In the genomic region with DNA sequence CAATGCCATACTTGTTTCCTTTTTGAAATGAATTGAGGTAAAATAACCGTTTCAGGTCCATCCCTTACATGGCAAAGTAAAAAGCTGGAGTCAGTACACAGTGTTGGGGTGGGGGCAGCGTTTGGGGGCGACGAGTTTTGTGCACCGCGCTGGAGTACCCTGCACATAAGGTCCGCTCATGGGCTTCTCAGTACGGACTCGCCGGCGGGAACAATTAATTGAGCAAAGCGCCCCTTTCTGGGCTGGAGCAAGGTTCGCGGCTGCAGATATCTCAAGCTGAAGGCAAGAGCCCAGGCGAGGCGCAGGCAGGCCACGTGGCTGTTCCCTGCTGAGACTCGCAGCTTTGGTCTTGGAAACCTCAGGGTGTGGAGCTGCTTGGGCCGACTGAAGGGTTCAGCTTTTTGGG, we compare ENCODE assay signal across 20 cellular contexts. TPM values are rescaled to one million over a fixed set of nuclear protein-coding genes. Genes with fewer than 3 reads are reported as not detected.
DNase-seq lines count a peak whose midpoint lies in the region; ATAC-seq, FAIRE-seq and TF ChIP-seq lines count a peak whose summit lies in the region.
"Had no signal": no experiment of that assay in that cellular context is flagged by ENCODE, and none has a peak within 500 bp of the region (broad histone marks: within the 10 kb centered on the region; RNA-seq: fewer than 3 reads in every experiment).

No MANE protein-coding gene starts in this region.

- no peaks in the 10 kb centered on the region for H3K36me3 Mint-ChIP-seq in astrocyte (ENCODE audit: low read depth, unreplicated experiment)
- H3K36me3 Mint-ChIP-seq in type B pancreatic cell: peaks cover 10% of the 10 kb centered on the region
- H3K36me3 Mint-ChIP-seq: T-cell had no signal

- peaks cover 38% of the 10 kb centered on the region for H3K27me3 ChIP-seq in cardiac muscle cell
- H3K27me3 ChIP-seq in astrocyte (ENCODE audit: insufficient read depth, low read length): peaks cover 21% of the 10 kb centered on the region

- TF ChIP-seq CTCF in cardiac muscle cell (IDR thresholded peaks at IDR 0.05; ENCODE audit: low read depth, low read length) (no peak), astrocyte (IDR thresholded peaks at IDR 0.05; ENCODE audit: insufficient read depth, low read depth, low read length) (no peak), type B pancreatic cell (conservative IDR thresholded peaks at IDR 0.05) (no peak), omental fat pad (IDR thresholded peaks at IDR 0.05) (no peak)

- H3K9me3 ChIP-seq in cardiac muscle cell (ENCODE audit: low read depth) (no peaks in the 10 kb centered on the region), astrocyte (ENCODE audit: insufficient read depth, low read depth, low read length) (no peaks in the 10 kb centered on the region)
- H3K9me3 ChIP-seq: breast epithelium, lower lobe of right lung had no signal

- peaks cover 29% of the 10 kb centered on the region for H3K79me2 ChIP-seq in astrocyte (ENCODE audit: insufficient read depth, low read length)

- H3K4me1 ChIP-seq in cardiac muscle cell (ENCODE audit: low read depth) (peaks cover 19% of the 10 kb centered on the region), astrocyte (ENCODE audit: insufficient read depth, low read length) (peaks cover 23% of the 10 kb centered on the region)
- H3K4me1 ChIP-seq: breast epithelium had no signal

- H3K4me3 ChIP-seq in cardiac muscle cell: peak overlapping the region; percentile 85
- peak overlapping the region; percentile 94 for H3K4me3 ChIP-seq in astrocyte (ENCODE audit: insufficient read depth, low read depth, low read length)
- H3K4me3 ChIP-seq: lower lobe of right lung had no signal

- H4K20me1 ChIP-seq in astrocyte (ENCODE audit: insufficient read depth, low read length): peaks cover 1% of the 10 kb centered on the region

- H3K9me3 Mint-ChIP-seq in astrocyte (ENCODE audit: unreplicated experiment) (no peaks in the 10 kb centered on the region), type B pancreatic cell (no peaks in the 10 kb centered on the region)
- H3K9me3 Mint-ChIP-seq: activated CD4-positive, alpha-beta T cell treated with anti-CD3 and anti-CD28 coated beads, Interleukin-2, amount 10 ng/mL, durations not matched to agents 7 days and 5 days; activated T-helper 17 cell treated with anti-CD3 and anti-CD28 coated beads, Interleukin-2, amount 50 U/mL, for 72 hours; T-cell had no signal

- no peak for FAIRE-seq in astrocyte (lab: Jason Lieb, UNC)
- FAIRE-seq: endometrium had no signal

- H3K9ac ChIP-seq in astrocyte (ENCODE audit: low read length): no peak overlapping the region

- intact Hi-C loops in cardiac septum (cut with DNase I): no loop called here

- H3K27ac Mint-ChIP-seq in astrocyte (ENCODE audit: unreplicated experiment) (peak overlapping the region; percentile 53), type B pancreatic cell (peak overlapping the region; percentile 60)
- H3K27ac Mint-ChIP-seq: activated CD4-positive, alpha-beta T cell treated with anti-CD3 and anti-CD28 coated beads, Interleukin-2, amount 10 ng/mL, durations not matched to agents 7 days and 5 days; activated T-helper 17 cell treated with anti-CD3 and anti-CD28 coated beads, Interleukin-2, amount 50 U/mL, for 72 hours; stimulated activated effector memory CD8-positive, alpha-beta T cell treated with anti-CD3 and anti-CD28 coated beads, Interleukin-12 subunit alpha, Interleukin-12 subunit beta, amount 100 ng/mL, for 72 hours; T-cell had no signal

- peak overlapping the region; percentile 71 for H2AFZ ChIP-seq in astrocyte (ENCODE audit: low read depth, low read length)

- H3K4me2 ChIP-seq in astrocyte (ENCODE audit: low read length): peak overlapping the region; percentile 95

- H3K4me1 Mint-ChIP-seq in astrocyte (ENCODE audit: low read depth, unreplicated experiment) (peaks cover 11% of the 10 kb centered on the region), type B pancreatic cell (ENCODE audit: unreplicated experiment) (peaks cover 14% of the 10 kb centered on the region)
- H3K4me1 Mint-ChIP-seq: activated T-helper 17 cell treated with anti-CD3 and anti-CD28 coated beads, Interleukin-2, amount 50 U/mL, for 72 hours; stimulated activated effector memory CD8-positive, alpha-beta T cell treated with anti-CD3 and anti-CD28 coated beads, Interleukin-12 subunit alpha, Interleukin-12 subunit beta, amount 100 ng/mL, for 72 hours had no signal

- H3K36me3 ChIP-seq in cardiac muscle cell (no peaks in the 10 kb centered on the region), astrocyte (ENCODE audit: insufficient read depth, low read length) (no peaks in the 10 kb centered on the region)
- H3K36me3 ChIP-seq: breast epithelium, lower lobe of right lung had no signal

- DNase-seq in cardiac muscle cell (ENCODE audit: low read depth in 1 of 2, low spot score in 1 of 2): peak; percentile 30 to 46
- no peak for DNase-seq in cardiac septum (ENCODE audit: low spot score)
- DNase-seq in astrocyte (ENCODE audit: low read depth): no peak
- DNase-seq in left kidney (ENCODE audit: low read depth, low spot score): peak; percentile 48
- DNase-seq in type B pancreatic cell (ENCODE audit: extremely low spot score, unreplicated experiment): no peak
- DNase-seq in activated effector memory CD4-positive, alpha-beta T cell treated with Interleukin-2 at 50 U/mL for 16 hours: no peak
- DNase-seq in NCI-H146 treated with DMSO at 0.1 percent for 48 hours (lab: John Stamatoyannopoulos, UW; ENCODE audit: unreplicated experiment): no peak
- no peak for DNase-seq in omental fat pad (ENCODE audit: low spot score)
- DNase-seq: activated CD4-positive, alpha-beta T cell treated with anti-CD3 and anti-CD28 coated beads, Interleukin-2, amount 10 ng/mL, durations not matched to agents 7 days and 5 days; DMS79; Karpas-422; lower lobe of right lung; NCI-H2107; OCI-M1; stimulated activated CD4-positive, alpha-beta T cell treated with anti-CD3 and anti-CD28 coated beads, Interleukin-1b, Interleukin-23, amount 100 ng/mL, for 48 hours; T-cell had no signal

- H3K27me3 Mint-ChIP-seq in astrocyte (ENCODE audit: low read depth, unreplicated experiment) (peaks cover 35% of the 10 kb centered on the region), type B pancreatic cell (peaks cover 75% of the 10 kb centered on the region)

- ATAC-seq in omental fat pad (ENCODE audit: low FRiP score): no peak
- ATAC-seq: activated T-helper 17 cell treated with anti-CD3 and anti-CD28 coated beads, Interleukin-2, amount 50 U/mL, for 72 hours; T-cell had no signal

- H3K4me3 Mint-ChIP-seq in astrocyte (ENCODE audit: unreplicated experiment) (peak overlapping the region; percentile 66), type B pancreatic cell (peak overlapping the region; percentile 92)
- H3K4me3 Mint-ChIP-seq: activated CD4-positive, alpha-beta T cell treated with anti-CD3 and anti-CD28 coated beads, Interleukin-2, amount 10 ng/mL, durations not matched to agents 7 days and 5 days; activated T-helper 17 cell treated with anti-CD3 and anti-CD28 coated beads, Interleukin-2, amount 50 U/mL, for 72 hours; T-cell had no signal

- H3K27ac ChIP-seq in cardiac muscle cell (no peak overlapping the region), astrocyte (ENCODE audit: low read depth, low read length) (no peak overlapping the region)
- H3K27ac ChIP-seq: lower lobe of right lung had no signal

RNA-seq across cellular contexts. Expression of a gene that starts 1.5 kb away (rescaled TPM):
- total RNA-seq in cardiac muscle cell (43.5 and 44.6 TPM in 2 replicates), cardiac septum (1.2 TPM), astrocyte (5.0 and 5.7 TPM in 2 replicates), type B pancreatic cell (ENCODE audit: low replicate concordance) (20.4 and 121 TPM in 2 replicates), omental fat pad (10 to 100 TPM in 2 of 4 donors, 1 to 10 TPM in 2; 5.4 to 14.8 (median 9.9) TPM)
- polyA plus RNA-seq in cardiac muscle cell: 21.4 and 21.9 TPM in 2 replicates
- total RNA-seq: lower lobe of right lung had no signal

RNA-seq across cellular contexts. Expression of a gene that starts 26.3 kb away (rescaled TPM):
- total RNA-seq in cardiac muscle cell: not detected in 2 replicates
- not detected in 2 replicates for polyA plus RNA-seq in cardiac muscle cell
- not detected for total RNA-seq in cardiac septum
- not detected in 2 replicates for total RNA-seq in astrocyte
- not detected in 2 replicates for total RNA-seq in type B pancreatic cell (ENCODE audit: low replicate concordance)
- not detected for total RNA-seq in omental fat pad
- total RNA-seq: activated CD4-positive, alpha-beta T cell treated with anti-CD3 and anti-CD28 coated beads, Interleukin-2, amount 10 ng/mL, durations not matched to agents 7 days and 5 days; activated T-helper 17 cell treated with anti-CD3 and anti-CD28 coated beads, Interleukin-2, amount 50 U/mL, for 72 hours; breast epithelium; lower lobe of right lung; T-cell had no signal

Comparison
In these comparisons a context has a peak if more than half of its experiments do, and no peak if none do; other contexts are left out.
1. DNase-seq: peak in cardiac muscle cell (2 of 2) and left kidney (single experiment); none in cardiac septum (single experiment), astrocyte (single experiment), type B pancreatic cell (single experiment), activated effector memory CD4-positive, alpha-beta T cell treated with Interleukin-2 at 50 U/mL for 16 hours (single experiment), NCI-H146 treated with DMSO at 0.1 percent for 48 hours (single experiment) and omental fat pad (single experiment).